Comparison of ENCODE assay signal across 1 cellular context in genomic region chr9:136847065-136847826, GRCh38.
TF ChIP-seq lines count a peak whose summit lies in the region.

No MANE protein-coding gene starts in this region.

TF ChIP-seq in K562, 482 proteins besides CTCF, POLR2A, EP300 and RAD21 (continues in another document):
- TF ChIP-seq CHCHD3 (CRISPR knock-in tag; IDR thresholded peaks at IDR 0.05) (no peak), SMARCA5 (IDR thresholded peaks at IDR 0.05) (no peak), KLF13 (tag; IDR thresholded peaks at IDR 0.05; ENCODE audit: borderline replicate concordance, low read depth) (no peak), POLR2H (tag; IDR thresholded peaks at IDR 0.05; ENCODE audit: low read depth) (no peak), TCF3 (CRISPR knock-in tag; IDR thresholded peaks at IDR 0.05) (no peak), ZBED1 (IDR thresholded peaks at IDR 0.05) (no peak), RBM25 (IDR thresholded peaks at IDR 0.05; ENCODE audit: low read depth, low read length, severe bottlenecking) (no peak), ATF1 (CRISPR knock-in tag; IDR thresholded peaks at IDR 0.05) (no peak), ATF1 (tag; IDR thresholded peaks at IDR 0.05) (no peak), MYC (IDR thresholded peaks at IDR 0.05; ENCODE audit: low read depth, low read length) (no peak), MYC (CRISPR knock-in tag; IDR thresholded peaks at IDR 0.05; ENCODE audit: borderline replicate concordance, low read depth) (no peak), ZNF197 (CRISPR knock-in tag; IDR thresholded peaks at IDR 0.05; ENCODE audit: low read depth) (no peak), ZNF436 (CRISPR knock-in tag; IDR thresholded peaks at IDR 0.05) (no peak), RBM22 (IDR thresholded peaks at IDR 0.05; ENCODE audit: low read depth, low read length, poor library complexity, severe bottlenecking) (peak; percentile 12), TAF9B (IDR thresholded peaks at IDR 0.05; ENCODE audit: partially characterized antibody) (no peak), SIRT6 (IDR thresholded peaks at IDR 0.05; ENCODE audit: low read depth, low read length) (no peak), ZNF316 (IDR thresholded peaks at IDR 0.05) (no peak), CCNT2 (IDR thresholded peaks at IDR 0.05; ENCODE audit: borderline replicate concordance, extremely low read depth, insufficient read length, low read depth, low read length) (no peak), BCOR (IDR thresholded peaks at IDR 0.05) (no peak), TRIM24 (IDR thresholded peaks at IDR 0.05) (peak in 1 of 2 experiments; percentile 26; a peak in 1 of 4 replicates), JUND (IDR thresholded peaks at IDR 0.05; ENCODE audit: borderline replicate concordance, low read depth, low read length) (no peak), JUND (tag; IDR thresholded peaks at IDR 0.05; ENCODE audit: borderline replicate concordance, low read depth, low read length) (no peak), PPARD (CRISPR knock-in tag; IDR thresholded peaks at IDR 0.05) (no peak), CAMTA2 (CRISPR knock-in tag; conservative IDR thresholded peaks at IDR 0.05) (no peak), SP1 (CRISPR knock-in tag; IDR thresholded peaks at IDR 0.05) (no peak), TAF7 (tag; IDR thresholded peaks at IDR 0.05) (no peak), HBP1 (CRISPR knock-in tag; IDR thresholded peaks at IDR 0.05) (no peak), E2F4 (CRISPR knock-in tag; IDR thresholded peaks at IDR 0.05; ENCODE audit: low read depth) (no peak), BHLHE40 (IDR thresholded peaks at IDR 0.05; ENCODE audit: low read length) (no peak), FUS (optimal IDR thresholded peaks at IDR 0.05; ENCODE audit: low read depth, low read length) (no peak), ZNF253 (CRISPR knock-in tag; conservative IDR thresholded peaks at IDR 0.05) (no peak), CBX8 (IDR thresholded peaks at IDR 0.05; ENCODE audit: borderline replicate concordance, extremely low read depth, low read depth, low read length, poor library complexity, severe bottlenecking) (no peak), BRD4 (IDR thresholded peaks at IDR 0.05) (no peak), MBD2 (IDR thresholded peaks at IDR 0.05; ENCODE audit: borderline replicate concordance, low read depth) (no peak), ASH1L (IDR thresholded peaks at IDR 0.05; ENCODE audit: borderline replicate concordance, low read depth, partially characterized antibody) (no peak), PHF20 (IDR thresholded peaks at IDR 0.05; ENCODE audit: partially characterized antibody) (no peak), MXI1 (IDR thresholded peaks at IDR 0.05; ENCODE audit: low read depth, low read length) (no peak), KLF10 (CRISPR knock-in tag; IDR thresholded peaks at IDR 0.05) (no peak), POLR2AphosphoS5 (IDR thresholded peaks at IDR 0.05; ENCODE audit: control insufficient read depth, insufficient read depth, low read depth, low read length) (no peak), SMARCC2 (IDR thresholded peaks at IDR 0.05; ENCODE audit: low read depth) (no peak), SREBF1 (IDR thresholded peaks at IDR 0.05; ENCODE audit: borderline replicate concordance, low read depth, low read length) (no peak), ZNF146 (CRISPR knock-in tag; IDR thresholded peaks at IDR 0.05; ENCODE audit: unreplicated experiment) (no peak), AFF1 (IDR thresholded peaks at IDR 0.05; ENCODE audit: low read depth in 1 of 2, partially characterized antibody in 2 of 2) (no peak), TCF7L2 (IDR thresholded peaks at IDR 0.05; ENCODE audit: low read depth, low read length) (no peak), RBM14 (IDR thresholded peaks at IDR 0.05; ENCODE audit: borderline replicate concordance, insufficient read depth, low read depth, low read length) (no peak), POLR2AphosphoS2 (IDR thresholded peaks at IDR 0.05; ENCODE audit: low read length) (no peak), SPI1 (IDR thresholded peaks at IDR 0.05; ENCODE audit: borderline replicate concordance, low read depth, low read length) (no peak), EP400 (IDR thresholded peaks at IDR 0.05) (no peak)
- TF ChIP-seq, protein P1, sequence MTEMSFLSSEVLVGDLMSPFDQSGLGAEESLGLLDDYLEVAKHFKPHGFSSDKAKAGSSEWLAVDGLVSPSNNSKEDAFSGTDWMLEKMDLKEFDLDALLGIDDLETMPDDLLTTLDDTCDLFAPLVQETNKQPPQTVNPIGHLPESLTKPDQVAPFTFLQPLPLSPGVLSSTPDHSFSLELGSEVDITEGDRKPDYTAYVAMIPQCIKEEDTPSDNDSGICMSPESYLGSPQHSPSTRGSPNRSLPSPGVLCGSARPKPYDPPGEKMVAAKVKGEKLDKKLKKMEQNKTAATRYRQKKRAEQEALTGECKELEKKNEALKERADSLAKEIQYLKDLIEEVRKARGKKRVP (CRISPR knock-in tag; IDR thresholded peaks at IDR 0.05) = 0 out of 2 replicates have a peak, but pooled peaks have one; percentile 9
- TF ChIP-seq, protein P2, sequence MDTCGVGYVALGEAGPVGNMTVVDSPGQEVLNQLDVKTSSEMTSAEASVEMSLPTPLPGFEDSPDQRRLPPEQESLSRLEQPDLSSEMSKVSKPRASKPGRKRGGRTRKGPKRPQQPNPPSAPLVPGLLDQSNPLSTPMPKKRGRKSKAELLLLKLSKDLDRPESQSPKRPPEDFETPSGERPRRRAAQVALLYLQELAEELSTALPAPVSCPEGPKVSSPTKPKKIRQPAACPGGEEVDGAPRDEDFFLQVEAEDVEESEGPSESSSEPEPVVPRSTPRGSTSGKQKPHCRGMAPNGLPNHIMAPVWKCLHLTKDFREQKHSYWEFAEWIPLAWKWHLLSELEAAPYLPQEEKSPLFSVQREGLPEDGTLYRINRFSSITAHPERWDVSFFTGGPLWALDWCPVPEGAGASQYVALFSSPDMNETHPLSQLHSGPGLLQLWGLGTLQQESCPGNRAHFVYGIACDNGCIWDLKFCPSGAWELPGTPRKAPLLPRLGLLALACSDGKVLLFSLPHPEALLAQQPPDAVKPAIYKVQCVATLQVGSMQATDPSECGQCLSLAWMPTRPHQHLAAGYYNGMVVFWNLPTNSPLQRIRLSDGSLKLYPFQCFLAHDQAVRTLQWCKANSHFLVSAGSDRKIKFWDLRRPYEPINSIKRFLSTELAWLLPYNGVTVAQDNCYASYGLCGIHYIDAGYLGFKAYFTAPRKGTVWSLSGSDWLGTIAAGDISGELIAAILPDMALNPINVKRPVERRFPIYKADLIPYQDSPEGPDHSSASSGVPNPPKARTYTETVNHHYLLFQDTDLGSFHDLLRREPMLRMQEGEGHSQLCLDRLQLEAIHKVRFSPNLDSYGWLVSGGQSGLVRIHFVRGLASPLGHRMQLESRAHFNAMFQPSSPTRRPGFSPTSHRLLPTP (IDR thresholded peaks at IDR 0.05; ENCODE audit: borderline replicate concordance, extremely low read depth, insufficient read length) = no peak
- TF ChIP-seq, protein P3, sequence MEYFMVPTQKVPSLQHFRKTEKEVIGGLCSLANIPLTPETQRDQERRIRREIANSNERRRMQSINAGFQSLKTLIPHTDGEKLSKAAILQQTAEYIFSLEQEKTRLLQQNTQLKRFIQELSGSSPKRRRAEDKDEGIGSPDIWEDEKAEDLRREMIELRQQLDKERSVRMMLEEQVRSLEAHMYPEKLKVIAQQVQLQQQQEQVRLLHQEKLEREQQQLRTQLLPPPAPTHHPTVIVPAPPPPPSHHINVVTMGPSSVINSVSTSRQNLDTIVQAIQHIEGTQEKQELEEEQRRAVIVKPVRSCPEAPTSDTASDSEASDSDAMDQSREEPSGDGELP (CRISPR knock-in tag; IDR thresholded peaks at IDR 0.05; ENCODE audit: borderline replicate concordance) = no peak
- TF ChIP-seq, protein P4, sequence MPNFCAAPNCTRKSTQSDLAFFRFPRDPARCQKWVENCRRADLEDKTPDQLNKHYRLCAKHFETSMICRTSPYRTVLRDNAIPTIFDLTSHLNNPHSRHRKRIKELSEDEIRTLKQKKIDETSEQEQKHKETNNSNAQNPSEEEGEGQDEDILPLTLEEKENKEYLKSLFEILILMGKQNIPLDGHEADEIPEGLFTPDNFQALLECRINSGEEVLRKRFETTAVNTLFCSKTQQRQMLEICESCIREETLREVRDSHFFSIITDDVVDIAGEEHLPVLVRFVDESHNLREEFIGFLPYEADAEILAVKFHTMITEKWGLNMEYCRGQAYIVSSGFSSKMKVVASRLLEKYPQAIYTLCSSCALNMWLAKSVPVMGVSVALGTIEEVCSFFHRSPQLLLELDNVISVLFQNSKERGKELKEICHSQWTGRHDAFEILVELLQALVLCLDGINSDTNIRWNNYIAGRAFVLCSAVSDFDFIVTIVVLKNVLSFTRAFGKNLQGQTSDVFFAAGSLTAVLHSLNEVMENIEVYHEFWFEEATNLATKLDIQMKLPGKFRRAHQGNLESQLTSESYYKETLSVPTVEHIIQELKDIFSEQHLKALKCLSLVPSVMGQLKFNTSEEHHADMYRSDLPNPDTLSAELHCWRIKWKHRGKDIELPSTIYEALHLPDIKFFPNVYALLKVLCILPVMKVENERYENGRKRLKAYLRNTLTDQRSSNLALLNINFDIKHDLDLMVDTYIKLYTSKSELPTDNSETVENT (CRISPR knock-in tag; IDR thresholded peaks at IDR 0.05) = peak; percentile 45; the same call in 1 of the 2 replicates
- TF ChIP-seq, protein P5, sequence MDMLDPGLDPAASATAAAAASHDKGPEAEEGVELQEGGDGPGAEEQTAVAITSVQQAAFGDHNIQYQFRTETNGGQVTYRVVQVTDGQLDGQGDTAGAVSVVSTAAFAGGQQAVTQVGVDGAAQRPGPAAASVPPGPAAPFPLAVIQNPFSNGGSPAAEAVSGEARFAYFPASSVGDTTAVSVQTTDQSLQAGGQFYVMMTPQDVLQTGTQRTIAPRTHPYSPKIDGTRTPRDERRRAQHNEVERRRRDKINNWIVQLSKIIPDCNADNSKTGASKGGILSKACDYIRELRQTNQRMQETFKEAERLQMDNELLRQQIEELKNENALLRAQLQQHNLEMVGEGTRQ (CRISPR knock-in tag; IDR thresholded peaks at IDR 0.05) = no peak
- TF ChIP-seq, protein P6, sequence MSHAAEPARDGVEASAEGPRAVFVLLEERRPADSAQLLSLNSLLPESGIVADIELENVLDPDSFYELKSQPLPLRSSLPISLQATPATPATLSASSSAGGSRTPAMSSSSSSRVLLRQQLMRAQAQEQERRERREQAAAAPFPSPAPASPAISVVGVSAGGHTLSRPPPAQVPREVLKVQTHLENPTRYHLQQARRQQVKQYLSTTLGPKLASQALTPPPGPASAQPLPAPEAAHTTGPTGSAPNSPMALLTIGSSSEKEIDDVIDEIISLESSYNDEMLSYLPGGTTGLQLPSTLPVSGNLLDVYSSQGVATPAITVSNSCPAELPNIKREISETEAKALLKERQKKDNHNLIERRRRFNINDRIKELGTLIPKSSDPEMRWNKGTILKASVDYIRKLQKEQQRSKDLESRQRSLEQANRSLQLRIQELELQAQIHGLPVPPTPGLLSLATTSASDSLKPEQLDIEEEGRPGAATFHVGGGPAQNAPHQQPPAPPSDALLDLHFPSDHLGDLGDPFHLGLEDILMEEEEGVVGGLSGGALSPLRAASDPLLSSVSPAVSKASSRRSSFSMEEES (CRISPR knock-in tag; IDR thresholded peaks at IDR 0.05) = no peak; the same call in 1 of the 2 replicates
- TF ChIP-seq, protein P7, sequence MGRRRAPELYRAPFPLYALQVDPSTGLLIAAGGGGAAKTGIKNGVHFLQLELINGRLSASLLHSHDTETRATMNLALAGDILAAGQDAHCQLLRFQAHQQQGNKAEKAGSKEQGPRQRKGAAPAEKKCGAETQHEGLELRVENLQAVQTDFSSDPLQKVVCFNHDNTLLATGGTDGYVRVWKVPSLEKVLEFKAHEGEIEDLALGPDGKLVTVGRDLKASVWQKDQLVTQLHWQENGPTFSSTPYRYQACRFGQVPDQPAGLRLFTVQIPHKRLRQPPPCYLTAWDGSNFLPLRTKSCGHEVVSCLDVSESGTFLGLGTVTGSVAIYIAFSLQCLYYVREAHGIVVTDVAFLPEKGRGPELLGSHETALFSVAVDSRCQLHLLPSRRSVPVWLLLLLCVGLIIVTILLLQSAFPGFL (CRISPR knock-in tag; IDR thresholded peaks at IDR 0.05) = no peak
